Comparison of ENCODE assay signal across 16 cellular contexts in the genomic region with DNA sequence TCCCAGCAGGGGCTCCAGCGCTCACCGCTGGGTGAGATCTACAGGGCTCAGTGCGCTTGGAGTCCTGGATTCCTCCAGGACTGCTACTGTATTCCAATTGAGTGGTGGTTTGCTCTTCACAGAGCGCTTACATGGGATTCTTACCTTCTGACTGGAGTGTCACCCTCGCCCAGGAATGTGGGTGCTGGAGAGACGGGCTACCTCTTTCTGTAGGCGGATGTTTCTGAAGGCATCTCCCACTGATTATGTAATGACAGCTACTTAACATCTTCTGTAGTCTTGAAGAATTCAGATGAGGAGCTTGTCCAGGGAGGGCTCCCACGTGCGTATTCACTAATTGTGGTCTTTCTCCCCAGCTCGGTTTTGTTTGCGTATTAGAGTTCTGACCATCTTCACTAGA.
DNase-seq lines count a peak whose midpoint lies in the region; ATAC-seq and TF ChIP-seq lines count a peak whose summit lies in the region.
"Had no signal": no experiment of that assay in that cellular context is flagged by ENCODE, and none has a peak within 500 bp of the region (broad histone marks: within the 10 kb centered on the region; RNA-seq: fewer than 3 reads in every experiment).

No MANE protein-coding gene starts in this region.

- H3K27ac Mint-ChIP-seq in GM23338 (no peak overlapping the region), WTC11 (no peak overlapping the region), endodermal cell (no peak overlapping the region), type B pancreatic cell (peak overlapping the region; percentile 15)
- no peak overlapping the region for H3K27ac Mint-ChIP-seq in effector memory CD8-positive, alpha-beta T cell

- no peak overlapping the region for H3K4me2 ChIP-seq in GM23338
- H3K4me2 ChIP-seq: A549 had no signal

- H3K27me3 Mint-ChIP-seq in GM23338 (ENCODE audit: insufficient read depth, low read depth, poor library complexity): peaks cover 12% of the 10 kb centered on the region
- H3K27me3 Mint-ChIP-seq in WTC11 (ENCODE audit: low read depth): no peaks in the 10 kb centered on the region
- H3K27me3 Mint-ChIP-seq in endodermal cell (ENCODE audit: insufficient read depth): no peaks in the 10 kb centered on the region
- H3K27me3 Mint-ChIP-seq in type B pancreatic cell: no peaks in the 10 kb centered on the region
- no peaks in the 10 kb centered on the region for H3K27me3 Mint-ChIP-seq in effector memory CD8-positive, alpha-beta T cell
- H3K27me3 Mint-ChIP-seq: CD4-positive, alpha-beta memory T cell had no signal

- CTCF ChIA-PET in WTC11 (lab: Charles Lee): interaction anchor here (1.1 kb wide), 1 partner anchor 10 kb away, joined by 3 read pairs; no protein-coding TSS in a partner anchor

- H3K4me1 Mint-ChIP-seq in GM23338: peaks cover 45% of the 10 kb centered on the region
- peaks cover 47% of the 10 kb centered on the region for H3K4me1 Mint-ChIP-seq in WTC11
- peaks cover 41% of the 10 kb centered on the region for H3K4me1 Mint-ChIP-seq in endodermal cell
- no peaks in the 10 kb centered on the region for H3K4me1 Mint-ChIP-seq in type B pancreatic cell (ENCODE audit: unreplicated experiment)
- H3K4me1 Mint-ChIP-seq in effector memory CD8-positive, alpha-beta T cell (ENCODE audit: low read depth in 2 of 2): peaks cover 4 to 9% of the 10 kb centered on the region in 2 donors

- no peak overlapping the region for H3K27ac ChIP-seq in GM23338 (ENCODE audit: low read depth)
- no peak overlapping the region for H3K27ac ChIP-seq in endodermal cell (ENCODE audit: low read depth, low read length)
- H3K27ac ChIP-seq: A549, C4-2B, HL-60 had no signal

- H3K36me3 ChIP-seq in GM23338 (ENCODE audit: insufficient read depth) (no peaks in the 10 kb centered on the region), endodermal cell (ENCODE audit: control insufficient read depth, insufficient read depth, low read length) (peaks cover 24% of the 10 kb centered on the region)

- POLR2A ChIA-PET in WTC11 (lab: Charles Lee): no interaction called here

- DNase-seq in GM23338 (ENCODE audit: low spot score) (no peak), WTC11 (ENCODE audit: low spot score) (no peak), endodermal cell (peak; percentile 63), type B pancreatic cell (ENCODE audit: extremely low spot score, unreplicated experiment) (no peak), cardiac septum (ENCODE audit: low spot score) (no peak)
- no peak for DNase-seq in effector memory CD8-positive, alpha-beta T cell
- DNase-seq: BE2C; CD4-positive, alpha-beta memory T cell; DMS153; DMS79 treated with DMSO at 0.1 percent for 48 hours; EL had no signal

- no peak overlapping the region for H3K4me3 ChIP-seq in GM23338
- H3K4me3 ChIP-seq in endodermal cell (ENCODE audit: low read length): no peak overlapping the region
- H3K4me3 ChIP-seq: A549 had no signal

- intact Hi-C loops in cardiac septum (cut with DNase I): no loop called here

- H4K20me1 ChIP-seq in GM23338 (replicated peaks; ENCODE audit: insufficient read depth): no peaks in the 10 kb centered on the region

- ATAC-seq in GM23338 (peak; percentile 17; the same call in 1 of the 3 replicates), WTC11 (peak; percentile 14; the same call in 1 of the 2 replicates), GM21515 (IDR thresholded peaks at IDR 0.05; ENCODE audit: unreplicated experiment) (no peak)
- no peak for ATAC-seq in effector memory CD8-positive, alpha-beta T cell (replicated peaks)
- ATAC-seq: A549, HCT116 had no signal

- H3K9me3 Mint-ChIP-seq in GM23338 (no peaks in the 10 kb centered on the region; the same call in 2 of the 3 replicates), WTC11 (no peaks in the 10 kb centered on the region), endodermal cell (peaks cover 7% of the 10 kb centered on the region), type B pancreatic cell (no peaks in the 10 kb centered on the region)
- no peaks in the 10 kb centered on the region for H3K9me3 Mint-ChIP-seq in effector memory CD8-positive, alpha-beta T cell

- no peaks in the 10 kb centered on the region for H3K9me3 ChIP-seq in endodermal cell (ENCODE audit: control insufficient read depth, low read length)
- H3K9me3 ChIP-seq: A549, BE2C had no signal

- no peak overlapping the region for H2AFZ ChIP-seq in GM23338

- peaks cover 25% of the 10 kb centered on the region for H3K36me3 Mint-ChIP-seq in GM23338 (ENCODE audit: low read depth)
- H3K36me3 Mint-ChIP-seq in WTC11: peaks cover 16% of the 10 kb centered on the region
- peaks cover 25% of the 10 kb centered on the region for H3K36me3 Mint-ChIP-seq in endodermal cell (ENCODE audit: low read depth)
- peaks cover 30% of the 10 kb centered on the region for H3K36me3 Mint-ChIP-seq in type B pancreatic cell
- peaks cover 20% of the 10 kb centered on the region for H3K36me3 Mint-ChIP-seq in effector memory CD8-positive, alpha-beta T cell (ENCODE audit: insufficient read depth)

- H3K4me1 ChIP-seq in GM23338 (ENCODE audit: insufficient read depth) (peaks cover 25% of the 10 kb centered on the region), endodermal cell (ENCODE audit: control insufficient read depth, insufficient read depth, low read length) (peaks cover 19% of the 10 kb centered on the region)
- H3K4me1 ChIP-seq: A549, BE2C had no signal

- no peak overlapping the region for H3K9ac ChIP-seq in endodermal cell (ENCODE audit: extremely low read depth, low read length, poor library complexity, severe bottlenecking)

- TF ChIP-seq CTCF in GM23338 (conservative IDR thresholded peaks at IDR 0.05; ENCODE audit: low read depth in 2 of 2): no peak
- no peak for TF ChIP-seq CTCF in WTC11 (IDR thresholded peaks at IDR 0.05)
- no peak for TF ChIP-seq CTCF in endodermal cell (conservative IDR thresholded peaks at IDR 0.05)
- TF ChIP-seq CTCF in type B pancreatic cell (conservative IDR thresholded peaks at IDR 0.05): no peak

- H3K9me2 ChIP-seq in GM23338 (ENCODE audit: insufficient read depth): no peaks in the 10 kb centered on the region; the same call in 1 of the 2 replicates

- H3F3A ChIP-seq in GM23338 (replicated peaks; ENCODE audit: low read depth): no peaks in the 10 kb centered on the region

- H3K79me2 ChIP-seq in GM23338 (replicated peaks; ENCODE audit: insufficient read depth): no peaks in the 10 kb centered on the region

- whole genome bisulfite sequencing in endodermal cell (ENCODE audit: insufficient coverage in 1 of 2, insufficient read length in 1 of 2), 2 experiments: 89 to 97% methylated on average over 6 to 11 of the region's 11 CpGs

- H3K27me3 ChIP-seq in GM23338 (ENCODE audit: insufficient read depth): no peaks in the 10 kb centered on the region
- H3K27me3 ChIP-seq in endodermal cell (ENCODE audit: control insufficient read depth, insufficient read depth, low read length, poor library complexity, severe bottlenecking): no peaks in the 10 kb centered on the region
- H3K27me3 ChIP-seq: BE2C had no signal

- no peak overlapping the region for H3K4me3 Mint-ChIP-seq in GM23338
- no peak overlapping the region for H3K4me3 Mint-ChIP-seq in WTC11
- no peak overlapping the region for H3K4me3 Mint-ChIP-seq in endodermal cell
- H3K4me3 Mint-ChIP-seq in type B pancreatic cell: no peak overlapping the region
- H3K4me3 Mint-ChIP-seq in effector memory CD8-positive, alpha-beta T cell: no peak overlapping the region
- H3K4me3 Mint-ChIP-seq: CD4-positive, alpha-beta memory T cell had no signal

TF ChIP-seq in WTC11, 78 proteins besides CTCF, POLR2A, EP300 and RAD21 (continues in another document):
- TF ChIP-seq, protein P1, sequence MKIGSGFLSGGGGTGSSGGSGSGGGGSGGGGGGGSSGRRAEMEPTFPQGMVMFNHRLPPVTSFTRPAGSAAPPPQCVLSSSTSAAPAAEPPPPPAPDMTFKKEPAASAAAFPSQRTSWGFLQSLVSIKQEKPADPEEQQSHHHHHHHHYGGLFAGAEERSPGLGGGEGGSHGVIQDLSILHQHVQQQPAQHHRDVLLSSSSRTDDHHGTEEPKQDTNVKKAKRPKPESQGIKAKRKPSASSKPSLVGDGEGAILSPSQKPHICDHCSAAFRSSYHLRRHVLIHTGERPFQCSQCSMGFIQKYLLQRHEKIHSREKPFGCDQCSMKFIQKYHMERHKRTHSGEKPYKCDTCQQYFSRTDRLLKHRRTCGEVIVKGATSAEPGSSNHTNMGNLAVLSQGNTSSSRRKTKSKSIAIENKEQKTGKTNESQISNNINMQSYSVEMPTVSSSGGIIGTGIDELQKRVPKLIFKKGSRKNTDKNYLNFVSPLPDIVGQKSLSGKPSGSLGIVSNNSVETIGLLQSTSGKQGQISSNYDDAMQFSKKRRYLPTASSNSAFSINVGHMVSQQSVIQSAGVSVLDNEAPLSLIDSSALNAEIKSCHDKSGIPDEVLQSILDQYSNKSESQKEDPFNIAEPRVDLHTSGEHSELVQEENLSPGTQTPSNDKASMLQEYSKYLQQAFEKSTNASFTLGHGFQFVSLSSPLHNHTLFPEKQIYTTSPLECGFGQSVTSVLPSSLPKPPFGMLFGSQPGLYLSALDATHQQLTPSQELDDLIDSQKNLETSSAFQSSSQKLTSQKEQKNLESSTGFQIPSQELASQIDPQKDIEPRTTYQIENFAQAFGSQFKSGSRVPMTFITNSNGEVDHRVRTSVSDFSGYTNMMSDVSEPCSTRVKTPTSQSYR (CRISPR knock-in tag; IDR thresholded peaks at IDR 0.05): no peak
- TF ChIP-seq NR2C2 (CRISPR knock-in tag; IDR thresholded peaks at IDR 0.05) (no peak), ZNF138 (CRISPR knock-in tag; conservative IDR thresholded peaks at IDR 0.05) (no peak), SOX15 (CRISPR knock-in tag; IDR thresholded peaks at IDR 0.05) (no peak)
- TF ChIP-seq, protein P2, sequence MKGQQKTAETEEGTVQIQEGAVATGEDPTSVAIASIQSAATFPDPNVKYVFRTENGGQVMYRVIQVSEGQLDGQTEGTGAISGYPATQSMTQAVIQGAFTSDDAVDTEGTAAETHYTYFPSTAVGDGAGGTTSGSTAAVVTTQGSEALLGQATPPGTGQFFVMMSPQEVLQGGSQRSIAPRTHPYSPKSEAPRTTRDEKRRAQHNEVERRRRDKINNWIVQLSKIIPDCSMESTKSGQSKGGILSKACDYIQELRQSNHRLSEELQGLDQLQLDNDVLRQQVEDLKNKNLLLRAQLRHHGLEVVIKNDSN (CRISPR knock-in tag; IDR thresholded peaks at IDR 0.05): no peak
- TF ChIP-seq, protein P3, sequence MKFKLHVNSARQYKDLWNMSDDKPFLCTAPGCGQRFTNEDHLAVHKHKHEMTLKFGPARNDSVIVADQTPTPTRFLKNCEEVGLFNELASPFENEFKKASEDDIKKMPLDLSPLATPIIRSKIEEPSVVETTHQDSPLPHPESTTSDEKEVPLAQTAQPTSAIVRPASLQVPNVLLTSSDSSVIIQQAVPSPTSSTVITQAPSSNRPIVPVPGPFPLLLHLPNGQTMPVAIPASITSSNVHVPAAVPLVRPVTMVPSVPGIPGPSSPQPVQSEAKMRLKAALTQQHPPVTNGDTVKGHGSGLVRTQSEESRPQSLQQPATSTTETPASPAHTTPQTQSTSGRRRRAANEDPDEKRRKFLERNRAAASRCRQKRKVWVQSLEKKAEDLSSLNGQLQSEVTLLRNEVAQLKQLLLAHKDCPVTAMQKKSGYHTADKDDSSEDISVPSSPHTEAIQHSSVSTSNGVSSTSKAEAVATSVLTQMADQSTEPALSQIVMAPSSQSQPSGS (CRISPR knock-in tag; IDR thresholded peaks at IDR 0.05; ENCODE audit: borderline replicate concordance, low read depth): no peak

Comparison
In these comparisons a context has a peak if more than half of its experiments do, and no peak if none do; other contexts are left out.
1. ATAC-seq: peak in GM23338 (single experiment) and WTC11 (single experiment); none in effector memory CD8-positive, alpha-beta T cell (single experiment) and GM21515 (single experiment).